Comparison of ENCODE assay signal across 1 cellular context in the genomic region with DNA sequence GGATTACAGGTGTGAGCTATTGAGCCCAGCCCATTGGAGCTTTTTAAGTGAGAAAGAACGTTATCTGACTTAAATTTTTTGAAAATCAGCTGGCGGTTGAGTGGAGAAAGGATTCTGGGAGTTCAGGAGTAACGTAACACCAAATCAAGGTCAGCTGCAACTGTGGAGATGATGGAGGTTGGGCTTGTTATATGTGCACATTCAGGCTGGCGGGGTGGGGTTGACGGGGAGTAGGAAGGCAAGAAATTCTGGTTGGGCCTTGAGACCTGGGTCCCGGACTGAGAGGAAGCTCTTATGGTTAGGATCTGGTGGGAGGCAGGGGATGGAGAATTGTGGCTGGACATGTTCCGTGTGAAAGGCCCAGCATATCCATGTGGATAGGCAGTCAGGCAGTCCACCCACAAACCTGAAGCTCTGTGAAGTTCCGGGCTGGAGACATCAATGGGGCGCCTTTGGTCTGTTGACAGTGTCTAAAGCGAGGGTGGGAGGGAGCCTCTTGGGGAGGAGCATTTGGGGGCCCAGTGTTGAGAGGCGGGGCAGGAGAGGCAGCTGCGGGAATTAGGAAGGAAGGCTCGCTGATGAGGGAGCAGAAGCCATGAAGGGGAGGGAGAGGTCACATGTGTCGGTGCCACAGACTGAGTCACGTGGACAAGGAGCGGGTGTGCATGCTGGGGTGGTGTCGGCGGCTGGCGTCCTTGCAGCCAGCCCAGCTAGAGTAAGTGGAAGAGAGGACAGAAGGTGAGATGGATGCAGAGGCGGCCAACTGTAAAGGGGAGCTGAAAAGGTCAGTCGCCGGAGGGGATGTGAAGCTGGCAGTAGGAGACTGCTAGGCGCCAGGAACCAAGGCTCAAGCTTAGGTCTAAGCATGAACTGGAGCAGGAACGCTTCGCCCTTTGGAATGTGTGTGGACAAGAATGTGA.
TF ChIP-seq lines count a peak whose summit lies in the region.

No MANE protein-coding gene starts in this region.

TF ChIP-seq in IMR-90, 13 proteins besides CTCF, POLR2A, EP300 and RAD21:
- TF ChIP-seq FOS (IDR thresholded peaks at IDR 0.05; ENCODE audit: low read depth, low read length), result no peak
- TF ChIP-seq MXI1 (IDR thresholded peaks at IDR 0.05; ENCODE audit: borderline replicate concordance, low read depth, low read length), result no peak
- no peak for TF ChIP-seq RFX5 (IDR thresholded peaks at IDR 0.05; ENCODE audit: low read depth, low read length)
- no peak for TF ChIP-seq CEBPB (IDR thresholded peaks at IDR 0.05; ENCODE audit: low read depth, low read length)
- no peak for TF ChIP-seq BHLHE40 (IDR thresholded peaks at IDR 0.05; ENCODE audit: low read depth, low read length)
- TF ChIP-seq CHD1 (IDR thresholded peaks at IDR 0.05; ENCODE audit: low read depth, low read length), result no peak
- TF ChIP-seq, protein P1, sequence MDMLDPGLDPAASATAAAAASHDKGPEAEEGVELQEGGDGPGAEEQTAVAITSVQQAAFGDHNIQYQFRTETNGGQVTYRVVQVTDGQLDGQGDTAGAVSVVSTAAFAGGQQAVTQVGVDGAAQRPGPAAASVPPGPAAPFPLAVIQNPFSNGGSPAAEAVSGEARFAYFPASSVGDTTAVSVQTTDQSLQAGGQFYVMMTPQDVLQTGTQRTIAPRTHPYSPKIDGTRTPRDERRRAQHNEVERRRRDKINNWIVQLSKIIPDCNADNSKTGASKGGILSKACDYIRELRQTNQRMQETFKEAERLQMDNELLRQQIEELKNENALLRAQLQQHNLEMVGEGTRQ (IDR thresholded peaks at IDR 0.05; ENCODE audit: low read depth, low read length), result no peak
- no peak for TF ChIP-seq NFE2L2 (IDR thresholded peaks at IDR 0.05; ENCODE audit: low read depth, low read length)
- no peak for TF ChIP-seq SMC3 (IDR thresholded peaks at IDR 0.05; ENCODE audit: low read depth, low read length)
